ENCODE assay signal across 1 cellular context in genomic region chr4:82785248-82786003, GRCh38.
TF ChIP-seq lines count a peak whose summit lies in the region.

No MANE protein-coding gene starts in this region.

TF ChIP-seq in HEK293, 187 proteins besides CTCF, POLR2A, EP300 and RAD21 (continued from another document and continues in another):
- no peak for TF ChIP-seq ZNF292 (tag by site-specific recombination; IDR thresholded peaks at IDR 0.05; ENCODE audit: borderline replicate concordance, low read depth)
- TF ChIP-seq ZNF398 (tag by site-specific recombination; IDR thresholded peaks at IDR 0.05): peak; percentile 83
- TF ChIP-seq ZFP41 (tag by site-specific recombination; IDR thresholded peaks at IDR 0.05; ENCODE audit: borderline replicate concordance): no peak
- no peak for TF ChIP-seq ZNF488 (tag by site-specific recombination; IDR thresholded peaks at IDR 0.05)
- no peak for TF ChIP-seq ZNF768 (tag by site-specific recombination; IDR thresholded peaks at IDR 0.05)
- TF ChIP-seq SP7 (tag by site-specific recombination; IDR thresholded peaks at IDR 0.05): peak; percentile 54
- TF ChIP-seq GLI4 (tag by site-specific recombination; IDR thresholded peaks at IDR 0.05): no peak
- TF ChIP-seq REPIN1 (tag by site-specific recombination; IDR thresholded peaks at IDR 0.05; ENCODE audit: low read depth): no peak
- TF ChIP-seq SP3 (tag by site-specific recombination; IDR thresholded peaks at IDR 0.05): no peak
- no peak for TF ChIP-seq ZNF791 (tag by site-specific recombination; IDR thresholded peaks at IDR 0.05)
- TF ChIP-seq GFI1B (tag by site-specific recombination; IDR thresholded peaks at IDR 0.05): no peak
- no peak for TF ChIP-seq ZNF747 (tag by site-specific recombination; IDR thresholded peaks at IDR 0.05)
- TF ChIP-seq ZNF341 (tag by site-specific recombination; IDR thresholded peaks at IDR 0.05; ENCODE audit: low read depth): no peak
- TF ChIP-seq ZNF449 (tag by site-specific recombination; IDR thresholded peaks at IDR 0.05): no peak
- no peak for TF ChIP-seq ZNF274 (IDR thresholded peaks at IDR 0.05; ENCODE audit: low read length)
- TF ChIP-seq ZNF274 (tag by site-specific recombination; IDR thresholded peaks at IDR 0.05; ENCODE audit: borderline replicate concordance): no peak
- TF ChIP-seq ZNF585B (tag by site-specific recombination; IDR thresholded peaks at IDR 0.05): no peak
- TF ChIP-seq PRDM10 (tag by site-specific recombination; IDR thresholded peaks at IDR 0.05): peak; percentile 35; the same call in 1 of the 2 replicates
- no peak for TF ChIP-seq ZBTB21 (tag by site-specific recombination; IDR thresholded peaks at IDR 0.05)
- TF ChIP-seq ZNF785 (tag by site-specific recombination; IDR thresholded peaks at IDR 0.05): no peak
- TF ChIP-seq ZNF596 (tag by site-specific recombination; IDR thresholded peaks at IDR 0.05): no peak
- TF ChIP-seq ZNF629 (tag by site-specific recombination; IDR thresholded peaks at IDR 0.05): peak; percentile 30; the same call in 1 of the 2 replicates
- no peak for TF ChIP-seq ZNF548 (tag by site-specific recombination; IDR thresholded peaks at IDR 0.05)
- no peak for TF ChIP-seq ZNF692 (tag by site-specific recombination; IDR thresholded peaks at IDR 0.05)
- TF ChIP-seq WT1 (tag by site-specific recombination; IDR thresholded peaks at IDR 0.05): no peak
- no peak for TF ChIP-seq ZNF433 (tag by site-specific recombination; IDR thresholded peaks at IDR 0.05; ENCODE audit: low read depth)
- no peak for TF ChIP-seq ZNF121 (tag by site-specific recombination; IDR thresholded peaks at IDR 0.05)
- TF ChIP-seq ZNF2 (tag by site-specific recombination; IDR thresholded peaks at IDR 0.05): no peak
- TF ChIP-seq ZNF112 (tag by site-specific recombination; IDR thresholded peaks at IDR 0.05): no peak
- TF ChIP-seq ZNF157 (tag by site-specific recombination; IDR thresholded peaks at IDR 0.05): no peak
- no peak for TF ChIP-seq ZNF639 (tag by site-specific recombination; IDR thresholded peaks at IDR 0.05)
- no peak for TF ChIP-seq ZNF394 (tag by site-specific recombination; IDR thresholded peaks at IDR 0.05; ENCODE audit: borderline replicate concordance)
- TF ChIP-seq ZNF501 (tag by site-specific recombination; IDR thresholded peaks at IDR 0.05): no peak
- TF ChIP-seq PATZ1 (tag by site-specific recombination; IDR thresholded peaks at IDR 0.05): peak; percentile 44; the same call in 1 of the 2 replicates
- no peak for TF ChIP-seq ZNF37A (tag by site-specific recombination; IDR thresholded peaks at IDR 0.05)
- no peak for TF ChIP-seq ZNF362 (tag by site-specific recombination; IDR thresholded peaks at IDR 0.05)
- no peak for TF ChIP-seq ZNF514 (tag by site-specific recombination; IDR thresholded peaks at IDR 0.05)
- TF ChIP-seq ZBTB48 (tag by site-specific recombination; IDR thresholded peaks at IDR 0.05): no peak
- peak; percentile 96; the same call in 1 of the 2 replicates for TF ChIP-seq ZBTB49 (tag by site-specific recombination; IDR thresholded peaks at IDR 0.05; ENCODE audit: low read depth)
- TF ChIP-seq ZNF513 (tag by site-specific recombination; IDR thresholded peaks at IDR 0.05): no peak
- TF ChIP-seq ZEB2 (tag by site-specific recombination; IDR thresholded peaks at IDR 0.05): 0 out of 2 replicates have a peak, but pooled peaks have one; percentile 29
- TF ChIP-seq ZBTB8A (tag by site-specific recombination; IDR thresholded peaks at IDR 0.05): no peak
- no peak for TF ChIP-seq MYNN (tag by site-specific recombination; IDR thresholded peaks at IDR 0.05; ENCODE audit: borderline replicate concordance)
- TF ChIP-seq OSR2 (tag by site-specific recombination; IDR thresholded peaks at IDR 0.05): no peak
- TF ChIP-seq EGR2 (tag by site-specific recombination; IDR thresholded peaks at IDR 0.05; ENCODE audit: low read depth): peak; percentile 66; the same call in 1 of the 2 replicates
- no peak for TF ChIP-seq ZNF211 (tag by site-specific recombination; IDR thresholded peaks at IDR 0.05; ENCODE audit: low read depth)
